Comparison of ENCODE assay signal across 16 cellular contexts in the genomic region with DNA sequence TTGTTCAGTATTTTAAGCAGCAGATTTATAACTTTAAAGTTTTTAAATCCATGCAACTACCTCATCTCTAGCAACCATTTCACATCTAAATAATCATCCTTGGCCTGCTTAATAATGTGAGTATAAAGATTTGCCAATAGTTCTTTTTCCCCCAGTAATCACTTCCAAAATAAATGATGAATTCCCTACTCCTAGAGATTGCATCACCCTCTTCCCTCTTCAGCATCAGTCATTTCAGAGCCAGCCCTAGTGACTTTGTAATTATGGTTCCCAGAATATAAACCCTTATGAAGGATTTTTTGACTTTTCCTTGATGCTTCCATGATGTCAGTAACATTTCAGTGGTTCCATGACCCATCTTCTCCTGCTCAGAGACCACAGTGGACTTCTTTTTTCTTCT. TPM values are rescaled to one million over a fixed set of nuclear protein-coding genes. Genes with fewer than 3 reads are reported as not detected.
A peak's percentile ranks its signal among the peaks of the same experiment; 100 is the strongest.
DNase-seq lines count a peak whose midpoint lies in the region; ATAC-seq and TF ChIP-seq lines count a peak whose summit lies in the region.
"Had no signal": no experiment of that assay in that cellular context is flagged by ENCODE, and none has a peak within 500 bp of the region (broad histone marks: within the 10 kb centered on the region; RNA-seq: fewer than 3 reads in every experiment).

No MANE protein-coding gene starts in this region.

- no peak overlapping the region for H2AFZ ChIP-seq in IMR-90 (replicated peaks; ENCODE audit: low read length, poor library complexity)

- DNase-seq in IMR-90 (no peak), dedifferentiated amniotic fluid mesenchymal stem cell (ENCODE audit: extremely low spot score) (peak; percentile 55), lung (ENCODE audit: low spot score) (no peak), thoracic aorta (ENCODE audit: low spot score) (no peak), BE2C (no peak)
- DNase-seq: CD8-positive, alpha-beta T cell; cerebellar nuclear complex; KBM-7; NCI-H1417; NCI-H510A; occipital lobe; T-helper 1 cell had no signal

- H3K9me1 ChIP-seq in IMR-90 (ENCODE audit: insufficient read depth, low read length): 0 out of 2 replicates have a peak, but pooled peaks cover 3% of the 10 kb centered on the region

- TF ChIP-seq POLR2A in IMR-90 (IDR thresholded peaks at IDR 0.05; ENCODE audit: low read depth, low read length): no peak

- no peak for TF ChIP-seq CTCF in IMR-90 (conservative IDR thresholded peaks at IDR 0.05; ENCODE audit: low read depth, low read length)
- no peak for TF ChIP-seq CTCF in lung (IDR thresholded peaks at IDR 0.05; ENCODE audit: control extremely low read depth, extremely low read depth)
- TF ChIP-seq CTCF in thoracic aorta (IDR thresholded peaks at IDR 0.05): no peak
- TF ChIP-seq CTCF in BE2C (IDR thresholded peaks at IDR 0.05; ENCODE audit: low read depth, low read length): no peak

- no peak overlapping the region for H4K91ac ChIP-seq in IMR-90 (ENCODE audit: insufficient read depth, low read depth, low read length)

- no peak overlapping the region for H3K56ac ChIP-seq in IMR-90 (ENCODE audit: extremely low read depth, insufficient read depth, low read length)

- peaks cover 3% of the 10 kb centered on the region for H3K9me3 ChIP-seq in IMR-90 (ENCODE audit: control insufficient read depth, insufficient read depth, low read length)
- H3K9me3 ChIP-seq in lung (ENCODE audit: control insufficient read depth in 2 of 2, insufficient read depth in 1 of 2, low read length in 1 of 2): no peaks in the 10 kb centered on the region
- H3K9me3 ChIP-seq in thoracic aorta: peaks cover 5% of the 10 kb centered on the region
- no peaks in the 10 kb centered on the region for H3K9me3 ChIP-seq in BE2C

- H2BK5ac ChIP-seq in IMR-90 (ENCODE audit: low read depth, low read length, poor library complexity, severe bottlenecking): no peak overlapping the region

- H3K4me1 ChIP-seq in IMR-90 (ENCODE audit: control insufficient read depth, insufficient read depth, low read length) (peaks cover 4% of the 10 kb centered on the region; the same call in 1 of the 2 replicates), lung (ENCODE audit: control insufficient read depth in 2 of 2, insufficient read depth in 2 of 2, low read length in 2 of 2) (peaks cover 0 to 5% of the 10 kb centered on the region in 2 donors), thoracic aorta (ENCODE audit: control insufficient read depth in 1 of 2, low read depth in 2 of 2) (peaks cover 14 to 40% of the 10 kb centered on the region in 2 donors), BE2C (peaks cover 10% of the 10 kb centered on the region)

- BruUV-seq in IMR-90 (replicated peaks; lab: Mats Ljungman, UMichigan): no TSS peak

- no peaks in the 10 kb centered on the region for H3K27me3 ChIP-seq in IMR-90 (ENCODE audit: control insufficient read depth, insufficient read depth, low read length)
- H3K27me3 ChIP-seq in lung (ENCODE audit: control insufficient read depth, insufficient read depth): no peaks in the 10 kb centered on the region
- no peaks in the 10 kb centered on the region for H3K27me3 ChIP-seq in thoracic aorta (replicated peaks; ENCODE audit: insufficient read depth)
- no peaks in the 10 kb centered on the region for H3K27me3 ChIP-seq in BE2C

- H3K18ac ChIP-seq in IMR-90 (ENCODE audit: low read depth, low read length): no peak overlapping the region

- H3K4me3 ChIP-seq in IMR-90 (ENCODE audit: insufficient read depth, low read depth, low read length): no peak overlapping the region
- H3K4me3 ChIP-seq in lung: no peak overlapping the region
- H3K4me3 ChIP-seq in thoracic aorta: no peak overlapping the region
- no peak overlapping the region for H3K4me3 ChIP-seq in BE2C (ENCODE audit: low read depth, low read length)

- no peaks in the 10 kb centered on the region for H4K20me1 ChIP-seq in IMR-90 (ENCODE audit: insufficient read depth, low read length)

- no peak overlapping the region for H3K9ac ChIP-seq in IMR-90 (ENCODE audit: low read depth, low read length)

- dilution Hi-C loops in IMR-90 (cut with HindIII; ENCODE audit: low sequenced_read_pairs, unreplicated experiment): no loop called here

- intact Hi-C loops in IMR-90 (cut with micrococcal nuclease): no loop called here

- no peak overlapping the region for H2BK15ac ChIP-seq in IMR-90 (ENCODE audit: low read depth, low read length)

- in situ Hi-C loops in IMR-90 (cut with MboI; ENCODE audit: low sequenced_read_pairs): no loop called here

- POLR2A ChIA-PET in IMR-90 (lab: Charles Lee; ENCODE audit: unreplicated experiment): no interaction called here

- no peak for TF ChIP-seq RAD21 in IMR-90 (IDR thresholded peaks at IDR 0.05; ENCODE audit: low read length)

- no peak overlapping the region for H3K14ac ChIP-seq in IMR-90 (replicated peaks; ENCODE audit: low read depth, low read length)

- H2BK120ac ChIP-seq in IMR-90 (ENCODE audit: low read depth, low read length): 0 out of 2 replicates have a peak overlapping the region, but pooled peaks have one; percentile 25

- no peak overlapping the region for H3K4ac ChIP-seq in IMR-90 (ENCODE audit: low read depth, low read length)

- H3K27ac ChIP-seq in IMR-90 (ENCODE audit: insufficient read depth, low read length): no peak overlapping the region
- H3K27ac ChIP-seq in lung (ENCODE audit: low read depth in 1 of 2, low read length in 1 of 2): peak overlapping the region in 1 of 2 donors; percentile 48
- peak overlapping the region; percentile 85 to 91 for H3K27ac ChIP-seq in thoracic aorta
- H3K27ac ChIP-seq: epithelial cell of prostate had no signal

- H2AK9ac ChIP-seq in IMR-90 (replicated peaks; ENCODE audit: low read depth, low read length, poor library complexity): no peak overlapping the region

- H4K8ac ChIP-seq in IMR-90 (ENCODE audit: low read depth in 2 of 2, low read length in 2 of 2): peak overlapping the region in 1 of 2 experiments; percentile 38; a peak in 2 of 4 replicates

- no peak overlapping the region for H2AK5ac ChIP-seq in IMR-90 (ENCODE audit: low read depth, low read length)

- H3K4me2 ChIP-seq in IMR-90 (ENCODE audit: low read depth, low read length): no peak overlapping the region

- H4K5ac ChIP-seq in IMR-90 (ENCODE audit: low read depth, low read length): 0 out of 2 replicates have a peak overlapping the region, but pooled peaks have one; percentile 32

- no peaks in the 10 kb centered on the region for H3K79me1 ChIP-seq in IMR-90 (ENCODE audit: low read depth in 1 of 2, low read length in 2 of 2)

- CTCF ChIA-PET in IMR-90 (lab: Yijun Ruan, JAX): interaction anchor here (0.6 kb wide), 1 partner anchor 269 kb away, joined by 3 read pairs; no protein-coding TSS in a partner anchor

- no peak overlapping the region for H3K23ac ChIP-seq in IMR-90 (ENCODE audit: low read depth, low read length)

- ATAC-seq in IMR-90 (ENCODE audit: low read depth) (no peak), lung (ENCODE audit: insufficient read depth, low FRiP score) (peak; percentile 41), thoracic aorta (ENCODE audit: insufficient number of reproducible peaks, low FRiP score, low read depth) (peak; percentile 96), HG03342 (IDR thresholded peaks at IDR 0.05; ENCODE audit: unreplicated experiment) (no peak), HG03095 (IDR thresholded peaks at IDR 0.05; ENCODE audit: unreplicated experiment) (no peak)
- ATAC-seq: CD8-positive, alpha-beta T cell; WTC11 had no signal

- H2BK20ac ChIP-seq in IMR-90 (ENCODE audit: low read depth, low read length): no peak overlapping the region

- H3K36me3 ChIP-seq in IMR-90 (ENCODE audit: control insufficient read depth, insufficient read depth, low read length): no peaks in the 10 kb centered on the region
- peaks cover 0 to 3% of the 10 kb centered on the region in 2 donors for H3K36me3 ChIP-seq in lung (ENCODE audit: control insufficient read depth in 2 of 2, insufficient read depth in 2 of 2, low read length in 2 of 2)
- H3K36me3 ChIP-seq in thoracic aorta: no peaks in the 10 kb centered on the region
- peaks cover 15% of the 10 kb centered on the region for H3K36me3 ChIP-seq in BE2C

TF ChIP-seq in IMR-90, 13 proteins besides CTCF, POLR2A, EP300 and RAD21:
- TF ChIP-seq CEBPB (IDR thresholded peaks at IDR 0.05; ENCODE audit: low read depth, low read length) (peak; percentile 87), SMC3 (IDR thresholded peaks at IDR 0.05; ENCODE audit: low read depth, low read length) (no peak)

RNA-seq across cellular contexts. Expression of a gene that starts 36.3 kb away (rescaled TPM):
- total RNA-seq in IMR-90 (2012; rRNA removed): 19.9 and 21.1 TPM in 2 replicates
- polyA plus RNA-seq in IMR-90 (2012; rRNA removed): 11.5 and 14.7 TPM in 2 replicates
- polyA plus RNA-seq in IMR-90 (2012; cell fraction: cytosol; rRNA removed): 2.5 and 4.3 TPM in 2 replicates
- 1.4 and 10.5 TPM in 2 replicates for polyA plus RNA-seq in IMR-90 (2012; cell fraction: nucleus; rRNA removed; ENCODE audit: low replicate concordance)
- total RNA-seq in lung: 10 to 100 TPM; 27.6 to 27.8 TPM
- polyA plus RNA-seq in lung: 10 to 100 TPM in 1 of 2 donors, 1 to 10 TPM in 1; 8.3 to 17.3 TPM
- 100 to 1,000 TPM; 270 to 279 TPM for total RNA-seq in thoracic aorta
- polyA plus RNA-seq in BE2C (2012; ENCODE audit: insufficient read depth, insufficient read length, low read depth): 4.7 TPM

Comparison
In these comparisons a context has a peak if more than half of its experiments do, and no peak if none do; other contexts are left out.
1. ATAC-seq: peak in lung (single experiment) and thoracic aorta (single experiment); none in IMR-90 (single experiment), HG03342 (single experiment) and HG03095 (single experiment).
2. RNA of a gene that starts 36.3 kb away (total RNA-seq): 270 to 279 TPM in thoracic aorta; 27.6 to 27.8 TPM in lung and 19.9 to 21.1 TPM in IMR-90; every median in the first group is over 4 times any median in the second.